Comparison of ENCODE assay signal across 12 cellular contexts in genomic region chr17:15377200-15377599, GRCh38. TPM values are rescaled to one million over a fixed set of nuclear protein-coding genes. Genes with fewer than 3 reads are reported as not detected.
DNase-seq lines count a peak whose midpoint lies in the region; ATAC-seq and TF ChIP-seq lines count a peak whose summit lies in the region.
"Had no signal": no experiment of that assay in that cellular context is flagged by ENCODE, and none has a peak within 500 bp of the region (broad histone marks: within the 10 kb centered on the region; RNA-seq: fewer than 3 reads in every experiment).

No MANE protein-coding gene starts in this region.

- H3K27ac Mint-ChIP-seq in osteocyte (ENCODE audit: unreplicated experiment) = peak overlapping the region; percentile 70
- no peak overlapping the region for H3K27ac Mint-ChIP-seq in activated CD8-positive, alpha-beta memory T cell treated with anti-CD3 and anti-CD28 coated beads, Interleukin-2, amount 10 ng/mL, durations not matched to agents 7 days and 5 days
- H3K27ac Mint-ChIP-seq: IgD-negative memory B cell had no signal

- peak; percentile 72 for DNase-seq in AG20443 (ENCODE audit: low spot score)
- peak; percentile 73 for DNase-seq in RKO (ENCODE audit: low spot score)
- DNase-seq in esophagus muscularis mucosa (ENCODE audit: extremely low spot score) = no peak
- no peak for DNase-seq in osteocyte (ENCODE audit: extremely low spot score, unreplicated experiment)
- no peak for DNase-seq in stimulated activated CD4-positive, alpha-beta T cell treated with anti-CD3 and anti-CD28 coated beads, Interleukin-12 subunit alpha, Interleukin-12 subunit beta, amount 100 ng/mL, for 4 hours
- DNase-seq in activated CD8-positive, alpha-beta memory T cell treated with anti-CD3 and anti-CD28 coated beads, Interleukin-2, amount 10 ng/mL, durations not matched to agents 7 days and 5 days = no peak

- no peak overlapping the region for H3K4me3 ChIP-seq in esophagus muscularis mucosa
- H3K4me3 ChIP-seq: suprapubic skin had no signal

- intact Hi-C loops in esophagus muscularis mucosa (cut with DNase I) = no loop called here

- TF ChIP-seq POLR2A in esophagus muscularis mucosa (IDR thresholded peaks at IDR 0.05; ENCODE audit: low read depth) = no peak

- H3K27me3 Mint-ChIP-seq in osteocyte (ENCODE audit: unreplicated experiment) = no peaks in the 10 kb centered on the region
- peaks cover 11% of the 10 kb centered on the region for H3K27me3 Mint-ChIP-seq in activated CD8-positive, alpha-beta memory T cell treated with anti-CD3 and anti-CD28 coated beads, Interleukin-2, amount 10 ng/mL, durations not matched to agents 7 days and 5 days

- no peaks in the 10 kb centered on the region for H3K9me3 ChIP-seq in esophagus muscularis mucosa
- H3K9me3 ChIP-seq: neutrophil, suprapubic skin had no signal

- H3K27ac ChIP-seq in esophagus muscularis mucosa (replicated peaks in 1 of 4) = peak overlapping the region; percentile 8 to 52 (median 36)
- H3K27ac ChIP-seq: neutrophil, suprapubic skin had no signal

- no peaks in the 10 kb centered on the region for H3K27me3 ChIP-seq in esophagus muscularis mucosa
- H3K27me3 ChIP-seq: suprapubic skin had no signal

- H3K4me1 ChIP-seq in esophagus muscularis mucosa = no peaks in the 10 kb centered on the region

- ATAC-seq in HG03159 (IDR thresholded peaks at IDR 0.05; ENCODE audit: unreplicated experiment) (no peak), HG03196 (IDR thresholded peaks at IDR 0.05; ENCODE audit: unreplicated experiment) (no peak)
- ATAC-seq in activated CD8-positive, alpha-beta memory T cell treated with anti-CD3 and anti-CD28 coated beads, Interleukin-2, amount 10 ng/mL, durations not matched to agents 7 days and 5 days = no peak

- no peak for TF ChIP-seq EP300 in esophagus muscularis mucosa (IDR thresholded peaks at IDR 0.05)

- no peaks in the 10 kb centered on the region for H3K9me3 Mint-ChIP-seq in osteocyte (ENCODE audit: unreplicated experiment)
- H3K9me3 Mint-ChIP-seq in activated CD8-positive, alpha-beta memory T cell treated with anti-CD3 and anti-CD28 coated beads, Interleukin-2, amount 10 ng/mL, durations not matched to agents 7 days and 5 days (ENCODE audit: low read depth) = no peaks in the 10 kb centered on the region
- H3K9me3 Mint-ChIP-seq: IgD-negative memory B cell had no signal

- peak overlapping the region; percentile 48 for H3K4me3 Mint-ChIP-seq in osteocyte (ENCODE audit: unreplicated experiment)
- no peak overlapping the region for H3K4me3 Mint-ChIP-seq in activated CD8-positive, alpha-beta memory T cell treated with anti-CD3 and anti-CD28 coated beads, Interleukin-2, amount 10 ng/mL, durations not matched to agents 7 days and 5 days
- H3K4me3 Mint-ChIP-seq: CD14-positive monocyte, IgD-negative memory B cell had no signal

- 79% methylated on average over 4 of the region's 4 CpGs for WGBS in esophagus muscularis mucosa

- TF ChIP-seq CTCF in esophagus muscularis mucosa (IDR thresholded peaks at IDR 0.05) (no peak), osteocyte (IDR thresholded peaks at IDR 0.05) (no peak)

- CTCF ChIA-PET in activated CD8-positive, alpha-beta memory T cell treated with anti-CD3 and anti-CD28 coated beads, Interleukin-2, amount 10 ng/mL, durations not matched to agents 7 days and 5 days (lab: Charles Lee) = no interaction called here

- H3K36me3 Mint-ChIP-seq in osteocyte (ENCODE audit: unreplicated experiment) = no peaks in the 10 kb centered on the region
- no peaks in the 10 kb centered on the region for H3K36me3 Mint-ChIP-seq in activated CD8-positive, alpha-beta memory T cell treated with anti-CD3 and anti-CD28 coated beads, Interleukin-2, amount 10 ng/mL, durations not matched to agents 7 days and 5 days
- H3K36me3 Mint-ChIP-seq: CD14-positive monocyte, IgD-negative memory B cell had no signal

- no peaks in the 10 kb centered on the region for H3K36me3 ChIP-seq in esophagus muscularis mucosa
- H3K36me3 ChIP-seq: neutrophil, suprapubic skin had no signal

- peaks cover 18% of the 10 kb centered on the region for H3K4me1 Mint-ChIP-seq in osteocyte (ENCODE audit: unreplicated experiment)
- H3K4me1 Mint-ChIP-seq in activated CD8-positive, alpha-beta memory T cell treated with anti-CD3 and anti-CD28 coated beads, Interleukin-2, amount 10 ng/mL, durations not matched to agents 7 days and 5 days = no peaks in the 10 kb centered on the region
- H3K4me1 Mint-ChIP-seq: CD14-positive monocyte, IgD-negative memory B cell had no signal

RNA-seq across cellular contexts. Expression of gene TEKT3, which starts 35.8 kb away (rescaled TPM):
- total RNA-seq in esophagus muscularis mucosa (not detected), osteocyte (not detected in 2 replicates)
- not detected for total RNA-seq in activated CD8-positive, alpha-beta memory T cell treated with anti-CD3 and anti-CD28 coated beads, Interleukin-2, amount 10 ng/mL, durations not matched to agents 7 days and 5 days
- total RNA-seq: suprapubic skin had no signal

Comparison
In these comparisons a context has a peak if more than half of its experiments do, and no peak if none do; other contexts are left out.
1. DNase-seq: peak in AG20443 (single experiment) and RKO (single experiment); none in esophagus muscularis mucosa (single experiment), osteocyte (single experiment), stimulated activated CD4-positive, alpha-beta T cell treated with anti-CD3 and anti-CD28 coated beads, Interleukin-12 subunit alpha, Interleukin-12 subunit beta, amount 100 ng/mL, for 4 hours (single experiment) and activated CD8-positive, alpha-beta memory T cell treated with anti-CD3 and anti-CD28 coated beads, Interleukin-2, amount 10 ng/mL, durations not matched to agents 7 days and 5 days (single experiment).